In the genomic region with DNA sequence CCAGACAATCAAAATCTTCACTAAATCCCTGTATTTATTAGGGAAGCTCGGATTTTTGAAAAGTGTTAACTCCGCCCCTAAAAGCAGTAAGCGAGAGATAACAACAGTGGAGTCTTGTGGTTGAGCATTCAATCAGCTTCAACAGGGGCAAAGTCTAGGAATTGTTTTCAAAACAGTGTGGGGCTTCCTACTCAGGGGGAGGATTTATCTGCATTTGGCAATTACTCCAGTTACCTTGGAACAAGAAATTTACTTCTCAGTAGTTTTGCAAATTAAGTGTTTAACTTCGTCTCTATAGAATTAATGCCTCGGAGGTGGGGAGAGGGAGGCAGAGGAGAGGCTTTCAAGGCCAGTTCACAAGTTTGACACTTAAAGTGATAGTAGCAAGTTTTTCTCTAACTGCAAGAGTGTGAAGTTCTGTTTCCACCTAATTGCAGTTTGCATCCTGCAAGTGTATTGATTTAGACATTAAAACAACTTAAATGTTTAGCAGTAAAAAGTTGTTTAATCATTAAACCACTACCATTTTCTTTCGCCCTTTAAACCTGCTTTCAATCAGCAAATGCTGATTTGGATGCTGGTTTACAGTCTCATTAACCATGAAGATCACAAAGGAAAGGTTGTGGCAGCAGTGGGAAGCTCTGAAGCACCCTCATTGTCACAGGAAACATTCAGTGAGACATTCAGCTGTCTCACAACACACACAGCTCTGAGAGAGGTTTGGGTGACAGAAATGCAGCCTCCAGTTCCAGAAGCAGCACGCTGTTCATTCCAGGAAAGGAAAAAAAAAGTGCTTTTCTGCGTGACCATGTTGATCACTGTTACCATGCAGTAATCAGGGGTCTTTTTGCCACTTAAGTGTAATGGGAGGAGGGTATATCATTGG, we compare ENCODE assay signal across 1 cellular context.
A peak's percentile ranks its signal among the peaks of the same experiment; 100 is the strongest.
TF ChIP-seq lines count a peak whose summit lies in the region.

No MANE protein-coding gene starts in this region.

TF ChIP-seq in HepG2, 621 proteins besides CTCF, POLR2A, EP300 and RAD21 (continued from another document and continues in another):
- TF ChIP-seq, protein P1, sequence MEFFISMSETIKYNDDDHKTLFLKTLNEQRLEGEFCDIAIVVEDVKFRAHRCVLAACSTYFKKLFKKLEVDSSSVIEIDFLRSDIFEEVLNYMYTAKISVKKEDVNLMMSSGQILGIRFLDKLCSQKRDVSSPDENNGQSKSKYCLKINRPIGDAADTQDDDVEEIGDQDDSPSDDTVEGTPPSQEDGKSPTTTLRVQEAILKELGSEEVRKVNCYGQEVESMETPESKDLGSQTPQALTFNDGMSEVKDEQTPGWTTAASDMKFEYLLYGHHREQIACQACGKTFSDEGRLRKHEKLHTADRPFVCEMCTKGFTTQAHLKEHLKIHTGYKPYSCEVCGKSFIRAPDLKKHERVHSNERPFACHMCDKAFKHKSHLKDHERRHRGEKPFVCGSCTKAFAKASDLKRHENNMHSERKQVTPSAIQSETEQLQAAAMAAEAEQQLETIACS (CRISPR knock-in tag; IDR thresholded peaks at IDR 0.05): no peak
- TF ChIP-seq, protein P2, sequence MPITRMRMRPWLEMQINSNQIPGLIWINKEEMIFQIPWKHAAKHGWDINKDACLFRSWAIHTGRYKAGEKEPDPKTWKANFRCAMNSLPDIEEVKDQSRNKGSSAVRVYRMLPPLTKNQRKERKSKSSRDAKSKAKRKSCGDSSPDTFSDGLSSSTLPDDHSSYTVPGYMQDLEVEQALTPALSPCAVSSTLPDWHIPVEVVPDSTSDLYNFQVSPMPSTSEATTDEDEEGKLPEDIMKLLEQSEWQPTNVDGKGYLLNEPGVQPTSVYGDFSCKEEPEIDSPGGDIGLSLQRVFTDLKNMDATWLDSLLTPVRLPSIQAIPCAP (CRISPR knock-in tag; IDR thresholded peaks at IDR 0.05; ENCODE audit: low read depth): no peak
- TF ChIP-seq ZNF33A (CRISPR knock-in tag; IDR thresholded peaks at IDR 0.05; ENCODE audit: borderline replicate concordance) (no peak), ZNF7 (CRISPR knock-in tag; IDR thresholded peaks at IDR 0.05) (no peak), ZFP36L1 (CRISPR knock-in tag; IDR thresholded peaks at IDR 0.05) (no peak), NONO (IDR thresholded peaks at IDR 0.05) (no peak), NONO (CRISPR knock-in tag; conservative IDR thresholded peaks at IDR 0.05) (0 out of 2 replicates have a peak, but pooled peaks have one; percentile 23), SOX5 (CRISPR knock-in tag; IDR thresholded peaks at IDR 0.05; ENCODE audit: borderline replicate concordance) (peak; percentile 78; the same call in 1 of the 2 replicates), ADNP (CRISPR knock-in tag; IDR thresholded peaks at IDR 0.05) (no peak), MEIS2 (CRISPR knock-in tag; IDR thresholded peaks at IDR 0.05) (no peak), SIN3B (IDR thresholded peaks at IDR 0.05; ENCODE audit: low read length) (no peak), MXI1 (IDR thresholded peaks at IDR 0.05; ENCODE audit: borderline replicate concordance, low read depth, low read length) (no peak), ZNF484 (CRISPR knock-in tag; IDR thresholded peaks at IDR 0.05; ENCODE audit: borderline replicate concordance, low read depth) (no peak), CC2D1A (CRISPR knock-in tag; IDR thresholded peaks at IDR 0.05) (no peak), SATB2 (CRISPR knock-in tag; IDR thresholded peaks at IDR 0.05) (no peak), FOXO1 (CRISPR knock-in tag; IDR thresholded peaks at IDR 0.05) (peak; percentile 55; the same call in 1 of the 2 replicates), ZNF337 (CRISPR knock-in tag; IDR thresholded peaks at IDR 0.05; ENCODE audit: borderline replicate concordance, low read depth) (0 out of 2 replicates have a peak, but pooled peaks have one; percentile 30), ZNF557 (CRISPR knock-in tag; IDR thresholded peaks at IDR 0.05) (no peak), FOXP1 (IDR thresholded peaks at IDR 0.05) (no peak), FOXP1 (CRISPR knock-in tag; IDR thresholded peaks at IDR 0.05) (peak; percentile 72), NR2F6 (IDR thresholded peaks at IDR 0.05) (no peak; the same call in 1 of the 2 replicates), NR2F6 (CRISPR knock-in tag; IDR thresholded peaks at IDR 0.05) (peak; percentile 40; the same call in 1 of the 2 replicates), ZFP36 (IDR thresholded peaks at IDR 0.05; ENCODE audit: borderline replicate concordance, low read depth, low read length, partially characterized antibody) (no peak), POLR2AphosphoS5 (IDR thresholded peaks at IDR 0.05; ENCODE audit: low read depth, low read length) (peak; percentile 38; the same call in 1 of the 2 replicates), FOXK1 (CRISPR knock-in tag; IDR thresholded peaks at IDR 0.05; ENCODE audit: borderline replicate concordance, low read depth) (peak; percentile 33; the same call in 1 of the 2 replicates), ZNF501 (CRISPR knock-in tag; IDR thresholded peaks at IDR 0.05) (no peak; the same call in 1 of the 2 replicates), ZNF891 (CRISPR knock-in tag; IDR thresholded peaks at IDR 0.05) (no peak)
- TF ChIP-seq, protein P3, sequence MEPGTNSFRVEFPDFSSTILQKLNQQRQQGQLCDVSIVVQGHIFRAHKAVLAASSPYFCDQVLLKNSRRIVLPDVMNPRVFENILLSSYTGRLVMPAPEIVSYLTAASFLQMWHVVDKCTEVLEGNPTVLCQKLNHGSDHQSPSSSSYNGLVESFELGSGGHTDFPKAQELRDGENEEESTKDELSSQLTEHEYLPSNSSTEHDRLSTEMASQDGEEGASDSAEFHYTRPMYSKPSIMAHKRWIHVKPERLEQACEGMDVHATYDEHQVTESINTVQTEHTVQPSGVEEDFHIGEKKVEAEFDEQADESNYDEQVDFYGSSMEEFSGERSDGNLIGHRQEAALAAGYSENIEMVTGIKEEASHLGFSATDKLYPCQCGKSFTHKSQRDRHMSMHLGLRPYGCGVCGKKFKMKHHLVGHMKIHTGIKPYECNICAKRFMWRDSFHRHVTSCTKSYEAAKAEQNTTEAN (CRISPR knock-in tag; conservative IDR thresholded peaks at IDR 0.05): 0 out of 2 replicates have a peak, but pooled peaks have one; percentile 11
- TF ChIP-seq, protein P4, sequence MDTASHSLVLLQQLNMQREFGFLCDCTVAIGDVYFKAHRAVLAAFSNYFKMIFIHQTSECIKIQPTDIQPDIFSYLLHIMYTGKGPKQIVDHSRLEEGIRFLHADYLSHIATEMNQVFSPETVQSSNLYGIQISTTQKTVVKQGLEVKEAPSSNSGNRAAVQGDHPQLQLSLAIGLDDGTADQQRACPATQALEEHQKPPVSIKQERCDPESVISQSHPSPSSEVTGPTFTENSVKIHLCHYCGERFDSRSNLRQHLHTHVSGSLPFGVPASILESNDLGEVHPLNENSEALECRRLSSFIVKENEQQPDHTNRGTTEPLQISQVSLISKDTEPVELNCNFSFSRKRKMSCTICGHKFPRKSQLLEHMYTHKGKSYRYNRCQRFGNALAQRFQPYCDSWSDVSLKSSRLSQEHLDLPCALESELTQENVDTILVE (CRISPR knock-in tag; IDR thresholded peaks at IDR 0.05): 0 out of 2 replicates have a peak, but pooled peaks have one; percentile 42
- TF ChIP-seq, protein P5, sequence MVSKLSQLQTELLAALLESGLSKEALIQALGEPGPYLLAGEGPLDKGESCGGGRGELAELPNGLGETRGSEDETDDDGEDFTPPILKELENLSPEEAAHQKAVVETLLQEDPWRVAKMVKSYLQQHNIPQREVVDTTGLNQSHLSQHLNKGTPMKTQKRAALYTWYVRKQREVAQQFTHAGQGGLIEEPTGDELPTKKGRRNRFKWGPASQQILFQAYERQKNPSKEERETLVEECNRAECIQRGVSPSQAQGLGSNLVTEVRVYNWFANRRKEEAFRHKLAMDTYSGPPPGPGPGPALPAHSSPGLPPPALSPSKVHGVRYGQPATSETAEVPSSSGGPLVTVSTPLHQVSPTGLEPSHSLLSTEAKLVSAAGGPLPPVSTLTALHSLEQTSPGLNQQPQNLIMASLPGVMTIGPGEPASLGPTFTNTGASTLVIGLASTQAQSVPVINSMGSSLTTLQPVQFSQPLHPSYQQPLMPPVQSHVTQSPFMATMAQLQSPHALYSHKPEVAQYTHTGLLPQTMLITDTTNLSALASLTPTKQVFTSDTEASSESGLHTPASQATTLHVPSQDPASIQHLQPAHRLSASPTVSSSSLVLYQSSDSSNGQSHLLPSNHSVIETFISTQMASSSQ (IDR thresholded peaks at IDR 0.05; ENCODE audit: low read depth): peak; percentile 69
- TF ChIP-seq, protein P5 (CRISPR knock-in tag; IDR thresholded peaks at IDR 0.05; ENCODE audit: borderline replicate concordance): peak; percentile 15; the same call in 1 of the 2 replicates
- TF ChIP-seq, protein P6, sequence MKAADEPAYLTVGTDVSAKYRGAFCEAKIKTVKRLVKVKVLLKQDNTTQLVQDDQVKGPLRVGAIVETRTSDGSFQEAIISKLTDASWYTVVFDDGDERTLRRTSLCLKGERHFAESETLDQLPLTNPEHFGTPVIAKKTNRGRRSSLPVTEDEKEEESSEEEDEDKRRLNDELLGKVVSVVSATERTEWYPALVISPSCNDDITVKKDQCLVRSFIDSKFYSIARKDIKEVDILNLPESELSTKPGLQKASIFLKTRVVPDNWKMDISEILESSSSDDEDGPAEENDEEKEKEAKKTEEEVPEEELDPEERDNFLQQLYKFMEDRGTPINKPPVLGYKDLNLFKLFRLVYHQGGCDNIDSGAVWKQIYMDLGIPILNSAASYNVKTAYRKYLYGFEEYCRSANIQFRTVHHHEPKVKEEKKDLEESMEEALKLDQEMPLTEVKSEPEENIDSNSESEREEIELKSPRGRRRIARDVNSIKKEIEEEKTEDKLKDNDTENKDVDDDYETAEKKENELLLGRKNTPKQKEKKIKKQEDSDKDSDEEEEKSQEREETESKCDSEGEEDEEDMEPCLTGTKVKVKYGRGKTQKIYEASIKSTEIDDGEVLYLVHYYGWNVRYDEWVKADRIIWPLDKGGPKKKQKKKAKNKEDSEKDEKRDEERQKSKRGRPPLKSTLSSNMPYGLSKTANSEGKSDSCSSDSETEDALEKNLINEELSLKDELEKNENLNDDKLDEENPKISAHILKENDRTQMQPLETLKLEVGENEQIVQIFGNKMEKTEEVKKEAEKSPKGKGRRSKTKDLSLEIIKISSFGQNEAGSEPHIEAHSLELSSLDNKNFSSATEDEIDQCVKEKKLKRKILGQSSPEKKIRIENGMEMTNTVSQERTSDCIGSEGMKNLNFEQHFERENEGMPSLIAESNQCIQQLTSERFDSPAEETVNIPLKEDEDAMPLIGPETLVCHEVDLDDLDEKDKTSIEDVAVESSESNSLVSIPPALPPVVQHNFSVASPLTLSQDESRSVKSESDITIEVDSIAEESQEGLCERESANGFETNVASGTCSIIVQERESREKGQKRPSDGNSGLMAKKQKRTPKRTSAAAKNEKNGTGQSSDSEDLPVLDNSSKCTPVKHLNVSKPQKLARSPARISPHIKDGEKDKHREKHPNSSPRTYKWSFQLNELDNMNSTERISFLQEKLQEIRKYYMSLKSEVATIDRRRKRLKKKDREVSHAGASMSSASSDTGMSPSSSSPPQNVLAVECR (CRISPR knock-in tag; IDR thresholded peaks at IDR 0.05; ENCODE audit: borderline replicate concordance): no peak
- TF ChIP-seq, protein P7, sequence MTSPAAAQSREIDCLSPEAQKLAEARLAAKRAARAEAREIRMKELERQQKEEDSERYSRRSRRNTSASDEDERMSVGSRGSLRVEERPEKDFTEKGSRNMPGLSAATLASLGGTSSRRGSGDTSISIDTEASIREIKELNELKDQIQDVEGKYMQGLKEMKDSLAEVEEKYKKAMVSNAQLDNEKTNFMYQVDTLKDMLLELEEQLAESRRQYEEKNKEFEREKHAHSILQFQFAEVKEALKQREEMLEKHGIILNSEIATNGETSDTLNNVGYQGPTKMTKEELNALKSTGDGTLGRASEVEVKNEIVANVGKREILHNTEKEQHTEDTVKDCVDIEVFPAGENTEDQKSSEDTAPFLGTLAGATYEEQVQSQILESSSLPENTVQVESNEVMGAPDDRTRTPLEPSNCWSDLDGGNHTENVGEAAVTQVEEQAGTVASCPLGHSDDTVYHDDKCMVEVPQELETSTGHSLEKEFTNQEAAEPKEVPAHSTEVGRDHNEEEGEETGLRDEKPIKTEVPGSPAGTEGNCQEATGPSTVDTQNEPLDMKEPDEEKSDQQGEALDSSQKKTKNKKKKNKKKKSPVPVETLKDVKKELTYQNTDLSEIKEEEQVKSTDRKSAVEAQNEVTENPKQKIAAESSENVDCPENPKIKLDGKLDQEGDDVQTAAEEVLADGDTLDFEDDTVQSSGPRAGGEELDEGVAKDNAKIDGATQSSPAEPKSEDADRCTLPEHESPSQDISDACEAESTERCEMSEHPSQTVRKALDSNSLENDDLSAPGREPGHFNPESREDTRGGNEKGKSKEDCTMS (CRISPR knock-in tag; conservative IDR thresholded peaks at IDR 0.05): no peak
- TF ChIP-seq, protein P8, sequence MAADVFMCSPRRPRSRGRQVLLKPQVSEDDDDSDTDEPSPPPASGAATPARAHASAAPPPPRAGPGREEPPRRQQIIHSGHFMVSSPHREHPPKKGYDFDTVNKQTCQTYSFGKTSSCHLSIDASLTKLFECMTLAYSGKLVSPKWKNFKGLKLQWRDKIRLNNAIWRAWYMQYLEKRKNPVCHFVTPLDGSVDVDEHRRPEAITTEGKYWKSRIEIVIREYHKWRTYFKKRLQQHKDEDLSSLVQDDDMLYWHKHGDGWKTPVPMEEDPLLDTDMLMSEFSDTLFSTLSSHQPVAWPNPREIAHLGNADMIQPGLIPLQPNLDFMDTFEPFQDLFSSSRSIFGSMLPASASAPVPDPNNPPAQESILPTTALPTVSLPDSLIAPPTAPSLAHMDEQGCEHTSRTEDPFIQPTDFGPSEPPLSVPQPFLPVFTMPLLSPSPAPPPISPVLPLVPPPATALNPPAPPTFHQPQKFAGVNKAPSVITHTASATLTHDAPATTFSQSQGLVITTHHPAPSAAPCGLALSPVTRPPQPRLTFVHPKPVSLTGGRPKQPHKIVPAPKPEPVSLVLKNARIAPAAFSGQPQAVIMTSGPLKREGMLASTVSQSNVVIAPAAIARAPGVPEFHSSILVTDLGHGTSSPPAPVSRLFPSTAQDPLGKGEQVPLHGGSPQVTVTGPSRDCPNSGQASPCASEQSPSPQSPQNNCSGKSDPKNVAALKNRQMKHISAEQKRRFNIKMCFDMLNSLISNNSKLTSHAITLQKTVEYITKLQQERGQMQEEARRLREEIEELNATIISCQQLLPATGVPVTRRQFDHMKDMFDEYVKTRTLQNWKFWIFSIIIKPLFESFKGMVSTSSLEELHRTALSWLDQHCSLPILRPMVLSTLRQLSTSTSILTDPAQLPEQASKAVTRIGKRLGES (CRISPR knock-in tag; IDR thresholded peaks at IDR 0.05; ENCODE audit: borderline replicate concordance): no peak
